8 cellular contexts compared by ENCODE assay signal in genomic region chr17:32659419-32659842, GRCh38.
DNase-seq lines count a peak whose midpoint lies in the region; ATAC-seq, FAIRE-seq and TF ChIP-seq lines count a peak whose summit lies in the region.

No MANE protein-coding gene starts in this region.

- ATAC-seq in lower lobe of right lung (peak; percentile 78 to 84), GM21786 (IDR thresholded peaks at IDR 0.05; ENCODE audit: unreplicated experiment) (no peak)

- peak; percentile 68 for FAIRE-seq in A204.1 (lab: Jason Lieb, UNC)

- no peaks in the 10 kb centered on the region for H3K9me3 ChIP-seq in lower lobe of right lung

- peak; percentile 88 to 99 (median 96) for TF ChIP-seq CTCF in dorsolateral prefrontal cortex (IDR thresholded peaks at IDR 0.05 in 54 of 56, conservative IDR thresholded peaks at IDR 0.05 in 2 of 56; ENCODE audit: low read depth in 1 of 56, partially characterized antibody in 56 of 56)
- peak; percentile 95 for TF ChIP-seq CTCF in lower lobe of right lung (IDR thresholded peaks at IDR 0.05)

- H3K27me3 ChIP-seq in dorsolateral prefrontal cortex (no peaks in the 10 kb centered on the region), lower lobe of right lung (ENCODE audit: low read depth) (no peaks in the 10 kb centered on the region)

- peaks cover 6% of the 10 kb centered on the region for H3K36me3 ChIP-seq in lower lobe of right lung

- H3K27ac ChIP-seq in dorsolateral prefrontal cortex (peak overlapping the region in 56 of 59 donors; percentile 45 to 88 (median 73)), lower lobe of right lung (no peak overlapping the region)

- DNase-seq in GM19238 (ENCODE audit: insufficient read length, low spot score) (peak; percentile 48), NCI-H2227 (lab: John Stamatoyannopoulos, UW; ENCODE audit: unreplicated experiment) (peak; percentile 66), dorsolateral prefrontal cortex (peak; percentile 71 to 95 (median 86)), lower lobe of right lung (peak; percentile 58)
- DNase-seq in activated CD4-positive, alpha-beta T cell treated with anti-CD3 and anti-CD28 coated beads, Interleukin-2, amount 50 U/mL, for 1 hour = peak; percentile 62
- peak; percentile 15 for DNase-seq in stimulated activated CD8-positive, alpha-beta memory T cell treated with anti-CD3 and anti-CD28 coated beads, Interleukin-12 subunit alpha, Interleukin-12 subunit beta, amount 100 ng/mL, for 24 hours (ENCODE audit: extremely low read depth)

- intact Hi-C loops in dorsolateral prefrontal cortex (cut with DNase I) = loop anchor here (2.0 to 10.0 kb wide), 6 partner anchors 95 to 215 kb away; partner anchors contain the start of gene MYO1D (in 1 of the 2)
- intact Hi-C loops in lower lobe of right lung (cut with DNase I) = no loop called here

- peak overlapping the region in 1 of 59 donors; percentile 22 for H3K4me3 ChIP-seq in dorsolateral prefrontal cortex
- no peak overlapping the region for H3K4me3 ChIP-seq in lower lobe of right lung

- no peaks in the 10 kb centered on the region for H3K4me1 ChIP-seq in lower lobe of right lung

Comparison
In these comparisons a context has a peak if more than half of its experiments do, and no peak if none do; other contexts are left out.
1. DNase-seq: peak in every context shown above with its lines; median percentile 86 in dorsolateral prefrontal cortex; 66 in NCI-H2227; 62 in activated CD4-positive, alpha-beta T cell treated with anti-CD3 and anti-CD28 coated beads, Interleukin-2, amount 50 U/mL, for 1 hour; 58 in lower lobe of right lung; 48 in GM19238; 15 in stimulated activated CD8-positive, alpha-beta memory T cell treated with anti-CD3 and anti-CD28 coated beads, Interleukin-12 subunit alpha, Interleukin-12 subunit beta, amount 100 ng/mL, for 24 hours.